Comparison of ENCODE assay signal across 31 cellular contexts in the genomic region with DNA sequence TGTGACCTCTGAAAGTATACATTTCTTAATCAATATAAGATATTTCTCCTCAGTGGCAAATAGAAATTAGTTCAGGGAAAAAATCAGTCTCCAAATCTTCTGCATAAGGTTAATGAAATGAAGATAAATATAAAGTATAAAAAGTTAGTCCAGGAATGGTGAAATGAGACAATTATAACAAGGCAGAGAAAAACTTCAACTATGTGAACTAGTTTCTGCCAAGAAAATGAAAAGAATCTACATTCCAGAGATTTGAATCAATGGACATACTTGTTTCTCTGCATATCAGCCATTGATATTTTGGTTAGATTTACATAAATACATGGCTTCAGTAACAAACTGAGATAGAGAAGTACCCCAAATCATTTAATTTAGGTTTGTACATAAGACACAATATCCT.
A peak's percentile ranks its signal among the peaks of the same experiment; 100 is the strongest.
DNase-seq lines count a peak whose midpoint lies in the region; TF ChIP-seq lines count a peak whose summit lies in the region.
"Had no signal": no experiment of that assay in that cellular context is flagged by ENCODE, and none has a peak within 500 bp of the region (broad histone marks: within the 10 kb centered on the region; RNA-seq: fewer than 3 reads in every experiment).

No MANE protein-coding gene starts in this region.

- no peaks in the 10 kb centered on the region for H3K36me3 ChIP-seq in GM23248 (ENCODE audit: low read depth)
- H3K36me3 ChIP-seq: left ventricle myocardium inferior, neutrophil, sigmoid colon, suprapubic skin, upper lobe of right lung had no signal

- H3K9ac ChIP-seq in GM23248, result peak overlapping the region; percentile 6; the same call in 1 of the 2 replicates

- peaks cover 69% of the 10 kb centered on the region for H3K4me1 ChIP-seq in GM23248 (ENCODE audit: insufficient read depth)
- H3K4me1 ChIP-seq: psoas muscle had no signal

- H4K20me1 ChIP-seq in GM23248 (ENCODE audit: insufficient read depth), result no peaks in the 10 kb centered on the region

- H3F3A ChIP-seq in GM23248 (ENCODE audit: insufficient read depth), result peaks cover 24% of the 10 kb centered on the region

- no peaks in the 10 kb centered on the region for H3K27me3 ChIP-seq in GM23248 (replicated peaks; ENCODE audit: insufficient read depth)
- H3K27me3 ChIP-seq: neutrophil, sigmoid colon, suprapubic skin, upper lobe of right lung had no signal

- H3K4me3 ChIP-seq in GM23248, result 0 out of 2 replicates have a peak overlapping the region, but pooled peaks have one; percentile 7
- H3K4me3 ChIP-seq in astrocyte of the spinal cord (ENCODE audit: low read depth, low read length), result no peak overlapping the region
- no peak overlapping the region for H3K4me3 ChIP-seq in fibroblast of pulmonary artery (replicated peaks; ENCODE audit: low read depth, low read length)
- H3K4me3 ChIP-seq: left ventricle myocardium inferior, psoas muscle, sigmoid colon, suprapubic skin, upper lobe of right lung had no signal

- no peaks in the 10 kb centered on the region for H3K79me2 ChIP-seq in GM23248 (ENCODE audit: insufficient read depth)

- peak overlapping the region; percentile 55 for H3K27ac ChIP-seq in GM23248
- H3K27ac ChIP-seq: left ventricle myocardium inferior, neutrophil, psoas muscle, RWPE1, sigmoid colon, suprapubic skin, upper lobe of right lung, VCaP had no signal

- H3K9me2 ChIP-seq in GM23248 (ENCODE audit: insufficient read depth), result no peaks in the 10 kb centered on the region

- H3K4me2 ChIP-seq in GM23248 (ENCODE audit: unreplicated experiment), result peak overlapping the region; percentile 57

- peak; percentile 58 for DNase-seq in GM23248
- peak; percentile 44 for DNase-seq in astrocyte of the spinal cord (ENCODE audit: low read depth, low spot score)
- peak; percentile 44 for DNase-seq in fibroblast of pulmonary artery (ENCODE audit: low read depth)
- DNase-seq in globus pallidus (ENCODE audit: low spot score), result no peak
- DNase-seq in T-helper 2 cell, result no peak
- DNase-seq in SIG-M5 (lab: John Stamatoyannopoulos, UW), result no peak
- no peak for DNase-seq in activated effector memory CD4-positive, alpha-beta T cell treated with Interleukin-2 at 50 U/mL for 16 hours
- DNase-seq: activated CD4-positive, alpha-beta T cell treated with anti-CD3 and anti-CD28 coated beads for 4 hours; activated gamma-delta T cell treated with Interleukin-2 at 50 U/mL for 16 hours; activated naive CD8-positive, alpha-beta T cell treated with anti-CD3 and anti-CD28 coated beads, Interleukin-2, amount 50 U/mL, for 24 hours; activated T-cell treated with anti-CD3 and anti-CD28 coated beads, Interleukin-2, amount 50 U/mL, for 1 hour; AML-193; CD8-positive, alpha-beta T cell; effector memory CD8-positive, alpha-beta T cell; H9; islet precursor cell; left ventricle myocardium inferior; mesendoderm; naive B cell; NCI-H146; NCI-H2107; NCI-H446; psoas muscle; sigmoid colon; stimulated activated CD4-positive, alpha-beta T cell treated with anti-CD3 and anti-CD28 coated beads, Interleukin-15, amount 100 ng/mL, for 24 hours; stimulated activated naive B cell treated with anti-CD40 and anti-IgM and Interleukin-4, amounts not matched to agents 10 μg/mL and 1 μg/mL and 100 μg/mL, for 72 hours; upper lobe of right lung had no signal

- in situ Hi-C loops in GM23248 (cut with MboI) (loop anchor here (25.0 kb wide), 1 partner anchor 390 kb away; no protein-coding TSS in a partner anchor), astrocyte of the spinal cord (cut with HindIII; ENCODE audit: low sequenced_read_pairs) (no loop called here)

- H3K9me3 ChIP-seq in GM23248 (ENCODE audit: low read depth), result no peaks in the 10 kb centered on the region
- H3K9me3 ChIP-seq: left ventricle myocardium inferior, neutrophil, psoas muscle, sigmoid colon, suprapubic skin, upper lobe of right lung had no signal

- 0 out of 2 replicates have a peak overlapping the region, but pooled peaks have one; percentile 11 for H2AFZ ChIP-seq in GM23248

- TF ChIP-seq CTCF in astrocyte of the spinal cord (IDR thresholded peaks at IDR 0.05; ENCODE audit: low read depth, low read length), result no peak
- no peak for TF ChIP-seq CTCF in fibroblast of pulmonary artery (IDR thresholded peaks at IDR 0.05; ENCODE audit: low read length, missing control alignments)

Comparison
In these comparisons a context has a peak if more than half of its experiments do, and no peak if none do; other contexts are left out.
1. DNase-seq: peak in GM23248 (single experiment), astrocyte of the spinal cord (single experiment) and fibroblast of pulmonary artery (single experiment); none in globus pallidus (single experiment), T-helper 2 cell (0 of 5), SIG-M5 (single experiment) and activated effector memory CD4-positive, alpha-beta T cell treated with Interleukin-2 at 50 U/mL for 16 hours (single experiment).